ENCODE assay signal across 27 cellular contexts in the genomic region with DNA sequence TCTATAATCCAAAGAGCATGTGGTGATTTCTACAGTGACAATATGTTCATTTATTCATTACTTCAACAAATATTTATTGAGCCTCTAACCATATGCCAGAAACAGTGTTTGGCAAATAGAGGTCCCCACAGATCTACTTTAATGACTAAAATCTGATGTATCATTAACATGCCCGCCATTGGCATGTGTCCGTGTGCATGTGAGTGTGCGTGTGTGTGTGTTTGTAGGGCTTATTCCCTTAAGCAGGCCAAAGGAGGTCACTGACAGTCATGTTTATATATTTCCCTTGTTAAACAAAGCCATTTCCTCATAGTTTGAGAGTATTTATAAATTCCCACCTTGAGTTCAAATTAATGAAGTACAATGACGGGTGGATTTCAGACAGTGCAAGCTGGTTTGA.
"Had no signal": no experiment of that assay in that cellular context is flagged by ENCODE, and none has a peak within 500 bp of the region (broad histone marks: within the 10 kb centered on the region; RNA-seq: fewer than 3 reads in every experiment).

No MANE protein-coding gene starts in this region.

- H3K36me3 Mint-ChIP-seq: neural progenitor cell; stimulated activated effector memory CD8-positive, alpha-beta T cell treated with anti-CD3 and anti-CD28 coated beads, Interleukin-12 subunit alpha, Interleukin-12 subunit beta, amount 100 ng/mL, for 72 hours; stimulated activated naive B cell treated with anti-CD40 and anti-IgM and Interleukin-4, amounts not matched to agents 10 μg/mL and 1 μg/mL and 100 μg/mL, for 72 hours had no signal

- H3K9me3 Mint-ChIP-seq: stimulated activated effector memory CD8-positive, alpha-beta T cell treated with anti-CD3 and anti-CD28 coated beads, Interleukin-12 subunit alpha, Interleukin-12 subunit beta, amount 100 ng/mL, for 72 hours; stimulated activated naive B cell treated with anti-CD40 and anti-IgM and Interleukin-4, amounts not matched to agents 10 μg/mL and 1 μg/mL and 100 μg/mL, for 72 hours; stimulated activated naive CD8-positive, alpha-beta T cell treated with anti-CD3 and anti-CD28 coated beads, Interleukin-15, Interleukin-2, amounts not matched to agents 100 ng/mL and 50 ng/mL, for 24 hours had no signal

- H3K27ac ChIP-seq: neural progenitor cell, ovary, parathyroid adenoma, psoas muscle, right lobe of liver, sigmoid colon, stomach, thoracic aorta, thyroid gland, tibial nerve, upper lobe of left lung, vagina had no signal

- DNase-seq: occipital lobe; ovary; posterior cingulate gyrus; psoas muscle; right cardiac atrium; right lobe of liver; sigmoid colon; small intestine; stimulated activated CD4-positive, alpha-beta T cell treated with anti-CD3 and anti-CD28 coated beads, Interleukin-15, amount 100 ng/mL, for 24 hours; stimulated activated CD4-positive, alpha-beta T cell treated with anti-CD3 and anti-CD28 coated beads, Interleukin-2, amount 100 ng/mL, for 24 hours; stimulated activated CD4-positive, alpha-beta T cell treated with anti-CD3 and anti-CD28 coated beads, Interleukin-2, amount 100 ng/mL, for 48 hours; stimulated activated CD4-positive, alpha-beta T cell treated with anti-CD3 and anti-CD28 coated beads, Interleukin-4, amount 100 ng/mL, for 24 hours; stimulated activated naive B cell treated with anti-CD40 and anti-IgM and Interleukin-4, amounts not matched to agents 10 μg/mL and 1 μg/mL and 100 μg/mL, for 72 hours; stimulated activated naive CD4-positive, alpha-beta T cell treated with Interleukin-2 at 50 U/mL for 16 hours; stomach; thyroid gland; trophoblast cell; upper lobe of left lung had no signal

- H3K36me3 ChIP-seq: neural progenitor cell, ovary, right lobe of liver, sigmoid colon, stomach, thoracic aorta, thyroid gland, tibial nerve, upper lobe of left lung, vagina had no signal

- H3K4me3 Mint-ChIP-seq: nephron; neural progenitor cell; stimulated activated effector memory CD8-positive, alpha-beta T cell treated with anti-CD3 and anti-CD28 coated beads, Interleukin-12 subunit alpha, Interleukin-12 subunit beta, amount 100 ng/mL, for 72 hours; stimulated activated naive B cell treated with anti-CD40 and anti-IgM and Interleukin-4, amounts not matched to agents 10 μg/mL and 1 μg/mL and 100 μg/mL, for 72 hours; stimulated activated naive CD8-positive, alpha-beta T cell treated with anti-CD3 and anti-CD28 coated beads, Interleukin-15, Interleukin-2, amounts not matched to agents 100 ng/mL and 50 ng/mL, for 24 hours had no signal

- H3K27ac Mint-ChIP-seq: nephron; neural progenitor cell; progenitor cell of endocrine pancreas; stimulated activated effector memory CD8-positive, alpha-beta T cell treated with anti-CD3 and anti-CD28 coated beads, Interleukin-12 subunit alpha, Interleukin-12 subunit beta, amount 100 ng/mL, for 72 hours; stimulated activated naive B cell treated with anti-CD40 and anti-IgM and Interleukin-4, amounts not matched to agents 10 μg/mL and 1 μg/mL and 100 μg/mL, for 72 hours; stimulated activated naive CD8-positive, alpha-beta T cell treated with anti-CD3 and anti-CD28 coated beads, Interleukin-15, Interleukin-2, amounts not matched to agents 100 ng/mL and 50 ng/mL, for 24 hours had no signal

- H3K4me1 Mint-ChIP-seq: stimulated activated effector memory CD8-positive, alpha-beta T cell treated with anti-CD3 and anti-CD28 coated beads, Interleukin-12 subunit alpha, Interleukin-12 subunit beta, amount 100 ng/mL, for 72 hours; stimulated activated naive B cell treated with anti-CD40 and anti-IgM and Interleukin-4, amounts not matched to agents 10 μg/mL and 1 μg/mL and 100 μg/mL, for 72 hours had no signal

- H3K4me3 ChIP-seq: neural progenitor cell, ovary, psoas muscle, right lobe of liver, sigmoid colon, stomach, thoracic aorta, thyroid gland, tibial nerve, upper lobe of left lung, vagina had no signal

- ATAC-seq: psoas muscle; right cardiac atrium; stimulated activated effector memory CD8-positive, alpha-beta T cell treated with anti-CD3 and anti-CD28 coated beads, Interleukin-12 subunit alpha, Interleukin-12 subunit beta, amount 100 ng/mL, for 72 hours; stimulated activated naive B cell treated with anti-CD40 and anti-IgM and Interleukin-4, amounts not matched to agents 10 μg/mL and 1 μg/mL and 100 μg/mL, for 72 hours had no signal

- H3K27me3 ChIP-seq: neural progenitor cell, ovary, right lobe of liver, stomach, thyroid gland, tibial nerve, upper lobe of left lung, vagina had no signal
